In genomic region chr10:103818110-103818509, GRCh38 we compare ENCODE assay signal across 19 cellular contexts. TPM values are rescaled to one million over a fixed set of nuclear protein-coding genes. Genes with fewer than 3 reads are reported as not detected.
DNase-seq lines count a peak whose midpoint lies in the region; ATAC-seq and TF ChIP-seq lines count a peak whose summit lies in the region.
"Had no signal": no experiment of that assay in that cellular context is flagged by ENCODE, and none has a peak within 500 bp of the region (broad histone marks: within the 10 kb centered on the region; RNA-seq: fewer than 3 reads in every experiment).

No MANE protein-coding gene starts in this region.

- peaks cover 4% of the 10 kb centered on the region for H3K79me1 ChIP-seq in mesendoderm (ENCODE audit: low read length)

- no peak overlapping the region for H3K9ac ChIP-seq in mesendoderm (ENCODE audit: low read length)

- no peaks in the 10 kb centered on the region for H3K79me2 ChIP-seq in mesendoderm (ENCODE audit: control insufficient read depth, insufficient read depth, low read length)

- WGBS in right cardiac atrium, result 87% methylated on average over 3 of the region's 3 CpGs
- WGBS in mesendoderm (ENCODE audit: extremely low coverage, insufficient coverage, low lambda C conversion rate), result no CpG with 5 or more reads among the region's 3 CpGs

- TF ChIP-seq CTCF in cardiac muscle cell (IDR thresholded peaks at IDR 0.05; ENCODE audit: low read depth, low read length), result no peak
- TF ChIP-seq CTCF in ascending aorta (IDR thresholded peaks at IDR 0.05), result no peak
- no peak for TF ChIP-seq CTCF in upper lobe of right lung (IDR thresholded peaks at IDR 0.05)

- no peaks in the 10 kb centered on the region for H3K9me3 ChIP-seq in cardiac muscle cell (ENCODE audit: low read depth)
- H3K9me3 ChIP-seq in right cardiac atrium (ENCODE audit: control insufficient read depth, low read length), result no peaks in the 10 kb centered on the region
- no peaks in the 10 kb centered on the region for H3K9me3 ChIP-seq in ascending aorta
- H3K9me3 ChIP-seq in upper lobe of right lung, result no peaks in the 10 kb centered on the region

- no peak overlapping the region for H2BK120ac ChIP-seq in mesendoderm (ENCODE audit: low read depth, low read length)

- H4K8ac ChIP-seq in mesendoderm (ENCODE audit: low read depth, low read length), result no peak overlapping the region

- no peak overlapping the region for H3K4me2 ChIP-seq in mesendoderm (ENCODE audit: low read length)

- no peak for ATAC-seq in right cardiac atrium
- ATAC-seq in upper lobe of right lung, result no peak
- ATAC-seq in HG02763 (IDR thresholded peaks at IDR 0.05; ENCODE audit: unreplicated experiment), result no peak
- ATAC-seq in HG02981 (IDR thresholded peaks at IDR 0.05; ENCODE audit: unreplicated experiment), result no peak
- ATAC-seq: PC-3, Right ventricle myocardium inferior had no signal

- H3K27ac ChIP-seq in cardiac muscle cell, result peak overlapping the region; percentile 82
- H3K27ac ChIP-seq in right cardiac atrium (ENCODE audit: low read length), result no peak overlapping the region
- H3K27ac ChIP-seq in ascending aorta, result peak overlapping the region; percentile 38 to 89
- no peak overlapping the region for H3K27ac ChIP-seq in mesendoderm (ENCODE audit: low read depth, low read length)
- H3K27ac ChIP-seq in upper lobe of right lung, result no peak overlapping the region

- no peak overlapping the region for H2BK5ac ChIP-seq in mesendoderm (ENCODE audit: low read length)

- no peaks in the 10 kb centered on the region for H3K36me3 ChIP-seq in cardiac muscle cell
- H3K36me3 ChIP-seq in ascending aorta, result no peaks in the 10 kb centered on the region
- H3K36me3 ChIP-seq in mesendoderm (ENCODE audit: control insufficient read depth, insufficient read depth, low read length), result no peaks in the 10 kb centered on the region
- no peaks in the 10 kb centered on the region for H3K36me3 ChIP-seq in upper lobe of right lung

- intact Hi-C loops in right cardiac atrium (cut with DNase I), result no loop called here
- intact Hi-C loops in ascending aorta (cut with DNase I), result loop anchor here (2.0 to 5.0 kb wide), 2 partner anchors 37 to 41 kb away; partner anchors contain the start of gene SH3PXD2A
- intact Hi-C loops in upper lobe of right lung (cut with DNase I), result no loop called here

- H2AK5ac ChIP-seq in mesendoderm (ENCODE audit: low read length), result no peak overlapping the region

- H3K4me1 ChIP-seq in cardiac muscle cell (ENCODE audit: low read depth) (peaks cover 66% of the 10 kb centered on the region), right cardiac atrium (ENCODE audit: control insufficient read depth, insufficient read depth, low read length) (peaks cover 2% of the 10 kb centered on the region), ascending aorta (peaks cover 10 to 29% of the 10 kb centered on the region in 2 donors), mesendoderm (ENCODE audit: control insufficient read depth, low read depth, low read length) (peaks cover 11% of the 10 kb centered on the region), upper lobe of right lung (peaks cover 19% of the 10 kb centered on the region)

- no peak overlapping the region for H4K5ac ChIP-seq in mesendoderm (ENCODE audit: low read length)

- DNase-seq in cardiac muscle cell (ENCODE audit: low read depth in 1 of 2, low spot score in 1 of 2) (no peak), right cardiac atrium (no peak), ascending aorta (ENCODE audit: low spot score in 2 of 2) (no peak), mesendoderm (no peak), upper lobe of right lung (peak; percentile 37), foreskin melanocyte (no peak)
- DNase-seq: AML-193, COR-L47, DMS153, Kasumi-1, MM.1S, NCI-H1092 treated with DMSO at 0.1 percent for 48 hours, NCI-H187 treated with DMSO at 0.1 percent for 48 hours, NCI-H446, NCI-H748 treated with DMSO at 0.1 percent for 48 hours, PC-3 had no signal

- peak overlapping the region; percentile 56 for H3K56ac ChIP-seq in mesendoderm (ENCODE audit: low read length)

- H3K27me3 ChIP-seq in cardiac muscle cell (no peaks in the 10 kb centered on the region), right cardiac atrium (ENCODE audit: control insufficient read depth, insufficient read depth) (no peaks in the 10 kb centered on the region), ascending aorta (no peaks in the 10 kb centered on the region), mesendoderm (ENCODE audit: insufficient read depth, low read length, poor library complexity) (no peaks in the 10 kb centered on the region), upper lobe of right lung (no peaks in the 10 kb centered on the region)

- no peak overlapping the region for H2BK15ac ChIP-seq in mesendoderm (replicated peaks; ENCODE audit: low read depth)

- H3K23ac ChIP-seq in mesendoderm (ENCODE audit: low read length), result no peak overlapping the region

- no peak overlapping the region for H3K4me3 ChIP-seq in cardiac muscle cell
- H3K4me3 ChIP-seq in right cardiac atrium (ENCODE audit: low read length), result no peak overlapping the region
- no peak overlapping the region for H3K4me3 ChIP-seq in ascending aorta
- no peak overlapping the region for H3K4me3 ChIP-seq in mesendoderm (ENCODE audit: low read length)
- no peak overlapping the region for H3K4me3 ChIP-seq in upper lobe of right lung

- no peak overlapping the region for H3K18ac ChIP-seq in mesendoderm (ENCODE audit: low read length)

- H3K4ac ChIP-seq in mesendoderm (ENCODE audit: low read depth, low read length), result no peak overlapping the region

RNA-seq across cellular contexts. Expression of gene SH3PXD2A, which starts 37.3 kb away (rescaled TPM):
- total RNA-seq in cardiac muscle cell (36.5 and 75.9 TPM in 2 replicates), right cardiac atrium (10 to 100 TPM; 30.2 to 31.7 (median 31.0) TPM), ascending aorta (50.0 TPM), upper lobe of right lung (35.2 TPM)
- polyA plus RNA-seq in cardiac muscle cell (32.2 and 48.1 TPM in 2 replicates), right cardiac atrium (13.5 TPM)
- polyA plus RNA-seq in mesendoderm (2013, experiment 1 of 2), result 7.7 TPM
- polyA plus RNA-seq in mesendoderm (2013, experiment 2 of 2), result 7.8 TPM

Comparison
In these comparisons a context has a peak if more than half of its experiments do, and no peak if none do; other contexts are left out.
1. H3K27ac ChIP-seq: peak in cardiac muscle cell (single experiment) and ascending aorta (2 of 2); none in right cardiac atrium (single experiment), mesendoderm (single experiment) and upper lobe of right lung (single experiment).